In genomic region chrX:53312946-53313745, GRCh38 we compare ENCODE assay signal across 9 cellular contexts. TPM values are rescaled to one million over a fixed set of nuclear protein-coding genes. Genes with fewer than 3 reads are reported as not detected.
A peak's percentile ranks its signal among the peaks of the same experiment; 100 is the strongest.
DNase-seq lines count a peak whose midpoint lies in the region; ATAC-seq and TF ChIP-seq lines count a peak whose summit lies in the region.
"Had no signal": no experiment of that assay in that cellular context is flagged by ENCODE, and none has a peak within 500 bp of the region (broad histone marks: within the 10 kb centered on the region; RNA-seq: fewer than 3 reads in every experiment).

No MANE protein-coding gene starts in this region.

- TF ChIP-seq POLR2A in upper lobe of left lung (IDR thresholded peaks at IDR 0.05): no peak

- peaks cover 7% of the 10 kb centered on the region for H4K20me1 ChIP-seq in osteoblast (ENCODE audit: insufficient read depth, low read length)

- ATAC-seq in HG03354 (IDR thresholded peaks at IDR 0.05; ENCODE audit: poor library complexity, severe bottlenecking, unreplicated experiment) (peak; percentile 69), foreskin keratinocyte (peak; percentile 51), upper lobe of left lung (ENCODE audit: low FRiP score in 2 of 2) (peak; percentile 76 to 86), HG02610 (IDR thresholded peaks at IDR 0.05; ENCODE audit: unreplicated experiment) (no peak)

- no peak overlapping the region for H3K27ac ChIP-seq in foreskin keratinocyte
- peak overlapping the region; percentile 65 for H3K27ac ChIP-seq in osteoblast (ENCODE audit: low read depth, low read length)
- peak overlapping the region in 2 of 4 donors; percentile 14 to 43 for H3K27ac ChIP-seq in upper lobe of left lung
- H3K27ac ChIP-seq: epithelial cell of prostate had no signal

- H3K36me3 ChIP-seq in osteoblast (ENCODE audit: insufficient read depth, low read length) (no peaks in the 10 kb centered on the region), upper lobe of left lung (no peaks in the 10 kb centered on the region)

- DNase-seq in EL (peak; percentile 60), RKO (ENCODE audit: low spot score) (peak; percentile 62), foreskin keratinocyte (peak in 1 of 2 donors; percentile 23), osteoblast (ENCODE audit: insufficient read length, low spot score, missing footprints) (peak; percentile 91), upper lobe of left lung (peak in 1 of 2 donors; percentile 59)
- peak; percentile 45 for DNase-seq in activated T-helper 9 cell treated with anti-CD3 and anti-CD28 coated beads, Interleukin-2, amount 50 U/mL, for 16 hours (ENCODE audit: low read depth)

- no peaks in the 10 kb centered on the region for H3K79me2 ChIP-seq in osteoblast (ENCODE audit: insufficient read depth, low read length)

- H3K4me1 ChIP-seq in foreskin keratinocyte: no peaks in the 10 kb centered on the region
- H3K4me1 ChIP-seq in osteoblast (ENCODE audit: insufficient read depth, low read length): peaks cover 14% of the 10 kb centered on the region
- H3K4me1 ChIP-seq in upper lobe of left lung: peaks cover 0 to 20% (median 0%) of the 10 kb centered on the region in 4 donors

- H3K4me3 ChIP-seq in osteoblast (ENCODE audit: insufficient read depth, low read length) (no peak overlapping the region), upper lobe of left lung (no peak overlapping the region)

- peaks cover 7% of the 10 kb centered on the region for H3K27me3 ChIP-seq in foreskin keratinocyte
- H3K27me3 ChIP-seq in osteoblast (ENCODE audit: insufficient read depth, low read length): peaks cover 13% of the 10 kb centered on the region
- no peaks in the 10 kb centered on the region for H3K27me3 ChIP-seq in upper lobe of left lung

- WGBS in upper lobe of left lung, 2 donors: 2 to 4% methylated on average over 7 to 8 of the region's 8 CpGs

- H3K4me2 ChIP-seq in osteoblast (ENCODE audit: insufficient read depth, low read length): peak overlapping the region; percentile 41

- peak overlapping the region; percentile 59 for H2AFZ ChIP-seq in osteoblast (ENCODE audit: low read length)

- H3K9me3 ChIP-seq in osteoblast (ENCODE audit: low read depth, low read length) (no peaks in the 10 kb centered on the region), upper lobe of left lung (no peaks in the 10 kb centered on the region)

- TF ChIP-seq EP300 in upper lobe of left lung (IDR thresholded peaks at IDR 0.05): no peak

- TF ChIP-seq CTCF in foreskin keratinocyte (conservative IDR thresholded peaks at IDR 0.05) (peak; percentile 70), osteoblast (IDR thresholded peaks at IDR 0.05; ENCODE audit: extremely low read depth, low read depth, low read length) (peak; percentile 89), upper lobe of left lung (IDR thresholded peaks at IDR 0.05) (peak; percentile 58 to 83 (median 71))

RNA-seq across cellular contexts. Expression of gene IQSEC2, which starts 31.8 kb away (rescaled TPM):
- total RNA-seq in foreskin keratinocyte: 4.8 and 6.0 TPM in 2 replicates
- polyA plus RNA-seq in foreskin keratinocyte: 4.8 and 5.4 TPM in 2 replicates
- 10.1 and 14.7 TPM in 2 replicates for total RNA-seq in osteoblast
- total RNA-seq in upper lobe of left lung: 10 to 100 TPM; 17.5 to 45.1 (median 26.7) TPM
